In genomic region chr14:68819260-68819691, GRCh38 we compare ENCODE assay signal across 8 cellular contexts. TPM values are rescaled to one million over a fixed set of nuclear protein-coding genes. Genes with fewer than 3 reads are reported as not detected.
DNase-seq lines count a peak whose midpoint lies in the region; ATAC-seq and TF ChIP-seq lines count a peak whose summit lies in the region.

No MANE protein-coding gene starts in this region.

- H3K4me1 ChIP-seq in esophagus squamous epithelium = peaks cover 56 to 97% (median 60%) of the 10 kb centered on the region in 3 donors
- H3K4me1 ChIP-seq in sigmoid colon = peaks cover 0 to 57% (median 54%) of the 10 kb centered on the region in 4 donors
- peaks cover 24% of the 10 kb centered on the region in 2 donors for H3K4me1 ChIP-seq in gastrocnemius medialis

- TF ChIP-seq EP300 in sigmoid colon (IDR thresholded peaks at IDR 0.05) = peak in 2 of 4 donors; percentile 70 to 74

- intact Hi-C loops in esophagus squamous epithelium (cut with DNase I) (loop anchor here (10.0 kb wide), 1 partner anchor 564 kb away; no protein-coding TSS in a partner anchor), sigmoid colon (cut with DNase I) (loop anchor here (5.0 to 10.0 kb wide), 3 partner anchors 677 to 932 kb away; no protein-coding TSS in a partner anchor), gastrocnemius medialis (cut with DNase I; ENCODE audit: low total_unique reads) (loop anchor here (5.0 kb wide), 2 partner anchors 937 to 982 kb away; no protein-coding TSS in a partner anchor)

- H3K27ac ChIP-seq in esophagus squamous epithelium (peak overlapping the region; percentile 76 to 99 (median 88)), sigmoid colon (peak overlapping the region; percentile 70 to 99 (median 94)), gastrocnemius medialis (no peak overlapping the region)

- TF ChIP-seq POLR2A in esophagus squamous epithelium (IDR thresholded peaks at IDR 0.05) (peak in 2 of 4 donors; percentile 8 to 18), sigmoid colon (IDR thresholded peaks at IDR 0.05) (no peak), gastrocnemius medialis (IDR thresholded peaks at IDR 0.05) (no peak)

- DNase-seq in H7 (peak; percentile 84), T1000 (lab: John Stamatoyannopoulos, UW) (peak; percentile 49), esophagus squamous epithelium (lab: John Stamatoyannopoulos, UW) (no peak), sigmoid colon (peak; percentile 88), gastrocnemius medialis (no peak), ureter (ENCODE audit: low spot score) (no peak), DMS153 treated with DMSO at 0.1 percent for 48 hours (lab: John Stamatoyannopoulos, UW; ENCODE audit: unreplicated experiment) (no peak)

- no peak for ATAC-seq in gastrocnemius medialis
- ATAC-seq in GM19455 (IDR thresholded peaks at IDR 0.05; ENCODE audit: unreplicated experiment) = no peak

- 26 to 48% methylated on average over 4 to 6 of the region's 10 CpGs for WGBS in esophagus squamous epithelium, 2 donors
- WGBS in sigmoid colon, 2 donors = 17 to 53% methylated on average over 10 of the region's 10 CpGs

- in situ Hi-C loops in gastrocnemius medialis (cut with MboI; ENCODE audit: low sequenced_read_pairs in 4 of 4) = loop anchor here in 1 of 4 donors (5.0 kb wide), 1 partner anchor 572 kb away; no protein-coding TSS in a partner anchor

- TF ChIP-seq CTCF in esophagus squamous epithelium (IDR thresholded peaks at IDR 0.05) = no peak
- no peak for TF ChIP-seq CTCF in sigmoid colon (IDR thresholded peaks at IDR 0.05)
- TF ChIP-seq CTCF in gastrocnemius medialis (IDR thresholded peaks at IDR 0.05 in 4 of 5, conservative IDR thresholded peaks at IDR 0.05 in 1 of 5) = no peak

- H3K4me3 ChIP-seq in H7 (ENCODE audit: insufficient read depth, low read depth, low read length) = no peak overlapping the region
- H3K4me3 ChIP-seq in esophagus squamous epithelium = peak overlapping the region in 1 of 4 donors; percentile 16
- H3K4me3 ChIP-seq in sigmoid colon = no peak overlapping the region
- no peak overlapping the region for H3K4me3 ChIP-seq in gastrocnemius medialis

- no peaks in the 10 kb centered on the region for H3K9me3 ChIP-seq in esophagus squamous epithelium
- H3K9me3 ChIP-seq in sigmoid colon = no peaks in the 10 kb centered on the region
- no peaks in the 10 kb centered on the region for H3K9me3 ChIP-seq in gastrocnemius medialis

- H3K36me3 ChIP-seq in H7 (replicated peaks; ENCODE audit: control insufficient read depth, insufficient read depth, low read length) (no peaks in the 10 kb centered on the region), esophagus squamous epithelium (no peaks in the 10 kb centered on the region), sigmoid colon (no peaks in the 10 kb centered on the region), gastrocnemius medialis (no peaks in the 10 kb centered on the region)

- H3K27me3 ChIP-seq in H7 (ENCODE audit: control insufficient read depth, insufficient read depth, low read length) (no peaks in the 10 kb centered on the region), esophagus squamous epithelium (no peaks in the 10 kb centered on the region), sigmoid colon (no peaks in the 10 kb centered on the region), gastrocnemius medialis (no peaks in the 10 kb centered on the region)

RNA-seq across cellular contexts. Expression of gene ZFP36L1, which starts 26.4 kb away (rescaled TPM):
- 47.8 and 73.1 TPM in 2 replicates for total RNA-seq in H7 (2014; rRNA removed; shearing (Covaris generic))
- total RNA-seq in esophagus squamous epithelium = 100 to 1,000 TPM in 3 of 4 donors, 10 to 100 TPM in 1; 75.4 to 364 (median 152) TPM
- 100 to 1,000 TPM; 217 to 413 (median 239) TPM for total RNA-seq in sigmoid colon
- 100 to 1,000 TPM in 1 of 3 donors, 10 to 100 TPM in 2; 26.6 to 141 (median 52.9) TPM for polyA plus RNA-seq in sigmoid colon
- 100 to 1,000 TPM in 3 of 4 donors, 10 to 100 TPM in 1; 60.2 to 196 (median 125) TPM for total RNA-seq in gastrocnemius medialis
- 393 TPM for total RNA-seq in ureter

Comparison
In these comparisons a context has a peak if more than half of its experiments do, and no peak if none do; other contexts are left out.
1. DNase-seq: peak in H7 (single experiment), T1000 (single experiment) and sigmoid colon (single experiment); none in esophagus squamous epithelium (single experiment), gastrocnemius medialis (0 of 2), ureter (single experiment) and DMS153 treated with DMSO at 0.1 percent for 48 hours (single experiment).
2. H3K27ac ChIP-seq: peak in esophagus squamous epithelium (4 of 4) and sigmoid colon (4 of 4); none in gastrocnemius medialis (0 of 4).